Comparison of ENCODE assay signal across 19 cellular contexts in genomic region chr19:19649580-19649995, GRCh38. TPM values are rescaled to one million over a fixed set of nuclear protein-coding genes. Genes with fewer than 3 reads are reported as not detected.
"Had no signal": no experiment of that assay in that cellular context is flagged by ENCODE, and none has a peak within 500 bp of the region (broad histone marks: within the 10 kb centered on the region; RNA-seq: fewer than 3 reads in every experiment).

No MANE protein-coding gene starts in this region.

- H3K27me3 ChIP-seq: cardiac muscle cell, esophagus squamous epithelium, suprapubic skin had no signal

- H3K4me1 ChIP-seq: esophagus squamous epithelium, suprapubic skin had no signal

- H3K4me3 ChIP-seq: cardiac muscle cell, esophagus squamous epithelium, suprapubic skin had no signal

- DNase-seq: activated CD4-positive, alpha-beta T cell treated with anti-CD3 and anti-CD28 coated beads, Interleukin-2, amount 50 U/mL, for 1 hour; activated CD4-positive, CD25-positive, alpha-beta regulatory T cell; activated CD8-positive, alpha-beta memory T cell treated with anti-CD3 and anti-CD28 coated beads, Interleukin-2, amount 10 ng/mL, durations not matched to agents 7 days and 5 days; activated gamma-delta T cell; activated T-cell treated with anti-CD3 and anti-CD28 coated beads, Interleukin-2, amount 50 U/mL, for 4 hours; esophagus squamous epithelium; foreskin fibroblast; glutamatergic neuron; left cardiac atrium; occipital lobe; stimulated activated CD4-positive, alpha-beta T cell treated with anti-CD3 and anti-CD28 coated beads, Interleukin-12 subunit alpha, Interleukin-12 subunit beta, amount 100 ng/mL, for 4 hours; stimulated activated naive CD8-positive, alpha-beta T cell treated with anti-CD3 and anti-CD28 coated beads, Interleukin-15, Interleukin-2, amounts not matched to agents 100 U/mL and 50 U/mL, for 24 hours had no signal

- H3K9me3 ChIP-seq: esophagus squamous epithelium, suprapubic skin had no signal

- H3K27ac Mint-ChIP-seq: activated CD8-positive, alpha-beta memory T cell treated with anti-CD3 and anti-CD28 coated beads, Interleukin-2, amount 10 ng/mL, durations not matched to agents 7 days and 5 days; type B pancreatic cell had no signal

- ATAC-seq: activated CD8-positive, alpha-beta memory T cell treated with anti-CD3 and anti-CD28 coated beads, Interleukin-2, amount 10 ng/mL, durations not matched to agents 7 days and 5 days; activated T-cell treated with anti-CD3 and anti-CD28 coated beads, Interleukin-2, amount 50 U/mL, for 4 hours; left cardiac atrium; naive thymus-derived CD4-positive, alpha-beta T cell; stimulated activated naive CD8-positive, alpha-beta T cell treated with anti-CD3 and anti-CD28 coated beads, Interleukin-15, Interleukin-2, amounts not matched to agents 100 U/mL and 50 U/mL, for 24 hours had no signal

- H3K27ac ChIP-seq: cardiac muscle cell, esophagus squamous epithelium, suprapubic skin had no signal

- H3K4me3 Mint-ChIP-seq: activated CD8-positive, alpha-beta memory T cell treated with anti-CD3 and anti-CD28 coated beads, Interleukin-2, amount 10 ng/mL, durations not matched to agents 7 days and 5 days; activated T-cell treated with anti-CD3 and anti-CD28 coated beads, Interleukin-2, amount 50 U/mL, for 4 hours; naive thymus-derived CD4-positive, alpha-beta T cell; type B pancreatic cell had no signal

- H3K4me1 Mint-ChIP-seq: activated CD8-positive, alpha-beta memory T cell treated with anti-CD3 and anti-CD28 coated beads, Interleukin-2, amount 10 ng/mL, durations not matched to agents 7 days and 5 days had no signal

- H3K9me3 Mint-ChIP-seq: activated T-cell treated with anti-CD3 and anti-CD28 coated beads, Interleukin-2, amount 50 U/mL, for 4 hours; naive thymus-derived CD4-positive, alpha-beta T cell; type B pancreatic cell had no signal

- FAIRE-seq: astrocyte, endometrium had no signal

- H3K27me3 Mint-ChIP-seq: activated CD8-positive, alpha-beta memory T cell treated with anti-CD3 and anti-CD28 coated beads, Interleukin-2, amount 10 ng/mL, durations not matched to agents 7 days and 5 days; naive thymus-derived CD4-positive, alpha-beta T cell; type B pancreatic cell had no signal

RNA-seq across cellular contexts. Expression of gene PBX4, which starts 31.1 kb away (rescaled TPM):
- total RNA-seq: lung microvascular endothelial cell had no signal
